In the genomic region with DNA sequence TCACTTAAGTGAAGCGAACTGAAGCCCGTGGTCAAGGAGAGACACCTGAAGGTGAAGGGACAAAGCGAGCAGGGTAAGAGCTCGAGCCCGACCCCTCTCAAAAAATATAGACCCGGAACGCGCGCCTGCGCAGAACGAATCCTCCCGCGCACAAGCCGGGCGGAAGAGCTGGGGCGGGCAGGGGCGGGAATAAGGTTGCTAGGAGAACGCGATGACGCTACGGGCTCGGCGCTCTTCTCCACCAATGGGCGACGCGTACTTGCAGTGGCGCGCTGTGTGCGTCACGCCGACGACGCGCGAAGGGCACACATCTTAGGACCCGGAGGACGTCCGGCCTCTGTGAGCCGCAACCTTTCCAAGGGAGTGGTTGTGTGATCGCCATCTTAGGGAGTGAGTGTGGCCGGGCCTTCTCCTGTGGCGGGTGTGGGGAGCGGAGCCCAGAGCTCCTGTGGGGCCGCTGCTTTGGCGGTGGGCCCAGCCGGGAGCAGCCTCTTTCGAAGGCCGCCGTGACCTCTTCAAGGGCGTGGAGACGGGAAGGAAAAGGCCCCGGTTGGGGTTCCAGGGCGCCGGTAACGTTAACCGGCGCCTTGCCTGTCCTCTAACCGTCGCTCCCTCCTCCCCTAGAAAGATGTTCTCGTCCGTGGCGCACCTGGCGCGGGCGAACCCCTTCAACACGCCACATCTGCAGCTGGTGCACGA, we compare ENCODE assay signal across 1 cellular context.
TF ChIP-seq lines count a peak whose summit lies in the region.

A gene (plus strand): TSS at position 336 of the 699 bp plus-strand sequence. CDS start 293 bp downstream, at position 629.

TF ChIP-seq in GM23338, 12 proteins besides CTCF, POLR2A, EP300 and RAD21 (continued from another document):
- no peak for TF ChIP-seq EZH2 (IDR thresholded peaks at IDR 0.05; ENCODE audit: low read depth, unreplicated experiment)
- peak; percentile 100 for TF ChIP-seq POLR2AphosphoS5 (IDR thresholded peaks at IDR 0.05; ENCODE audit: low read depth)
- no peak for TF ChIP-seq JUNB (IDR thresholded peaks at IDR 0.05; ENCODE audit: unreplicated experiment)
